10 cellular contexts compared by ENCODE assay signal in the genomic region with DNA sequence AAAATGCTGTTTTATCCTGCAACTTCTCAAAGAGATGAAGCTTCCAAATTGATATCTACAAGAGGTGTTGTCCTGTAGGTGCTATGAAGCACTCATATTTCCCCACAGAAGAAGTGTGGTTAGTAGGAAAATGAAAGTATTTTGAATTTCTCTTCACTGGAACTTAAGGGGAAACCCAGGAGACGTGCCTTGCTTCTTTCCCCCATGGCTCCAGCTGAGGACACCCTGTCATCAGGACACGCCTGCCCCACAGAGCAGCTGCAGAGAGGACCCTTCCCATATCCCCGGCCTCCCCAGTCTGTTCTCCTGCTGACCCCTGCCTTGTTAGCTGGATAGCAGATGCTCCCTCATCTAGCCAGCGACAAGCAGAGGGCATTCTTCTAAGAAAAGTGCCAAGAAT.
A peak's percentile ranks its signal among the peaks of the same experiment; 100 is the strongest.
DNase-seq lines count a peak whose midpoint lies in the region; ATAC-seq, FAIRE-seq and TF ChIP-seq lines count a peak whose summit lies in the region.
"Had no signal": no experiment of that assay in that cellular context is flagged by ENCODE, and none has a peak within 500 bp of the region (broad histone marks: within the 10 kb centered on the region; RNA-seq: fewer than 3 reads in every experiment).

No MANE protein-coding gene starts in this region.

- no peak overlapping the region for H3K4me3 ChIP-seq in endodermal cell (ENCODE audit: low read length)
- no peak overlapping the region for H3K4me3 ChIP-seq in right atrium auricular region
- H3K4me3 ChIP-seq in small intestine (ENCODE audit: low read depth in 1 of 2, low read length in 2 of 2): no peak overlapping the region

- H3K4me1 ChIP-seq in endodermal cell (ENCODE audit: control insufficient read depth, insufficient read depth, low read length) (no peaks in the 10 kb centered on the region), right atrium auricular region (no peaks in the 10 kb centered on the region), small intestine (ENCODE audit: control insufficient read depth in 2 of 2, insufficient read depth in 1 of 2, low read depth in 1 of 2, low read length in 1 of 2) (no peaks in the 10 kb centered on the region)

- H3K27ac Mint-ChIP-seq in endodermal cell: no peak overlapping the region

- H3K27me3 ChIP-seq in endodermal cell (ENCODE audit: control insufficient read depth, insufficient read depth, low read length, poor library complexity, severe bottlenecking) (no peaks in the 10 kb centered on the region), right atrium auricular region (no peaks in the 10 kb centered on the region), small intestine (ENCODE audit: control insufficient read depth in 2 of 2, insufficient read depth in 2 of 2, low read length in 2 of 2) (peaks cover 0 to 3% of the 10 kb centered on the region in 2 donors)

- peak; percentile 73 for DNase-seq in activated CD4-positive, alpha-beta T cell treated with anti-CD3 and anti-CD28 coated beads for 48 hours
- DNase-seq in stimulated activated CD4-positive, alpha-beta T cell treated with anti-CD3 and anti-CD28 coated beads, Interleukin-1b, Interleukin-23, amount 100 ng/mL, for 48 hours: peak; percentile 64
- no peak for DNase-seq in OCI-M1 (lab: John Stamatoyannopoulos, UW)
- no peak for DNase-seq in endodermal cell
- no peak for DNase-seq in right atrium auricular region (ENCODE audit: low spot score)
- DNase-seq in small intestine: no peak

- TF ChIP-seq CTCF in endodermal cell (conservative IDR thresholded peaks at IDR 0.05): no peak
- TF ChIP-seq CTCF in right atrium auricular region (IDR thresholded peaks at IDR 0.05): no peak

- no peaks in the 10 kb centered on the region for H3K9me3 ChIP-seq in endodermal cell (ENCODE audit: control insufficient read depth, low read length)
- no peaks in the 10 kb centered on the region for H3K9me3 ChIP-seq in right atrium auricular region
- no peaks in the 10 kb centered on the region for H3K9me3 ChIP-seq in small intestine (ENCODE audit: control insufficient read depth, low read depth)

- H3K9ac ChIP-seq in endodermal cell (ENCODE audit: extremely low read depth, low read length, poor library complexity, severe bottlenecking): no peak overlapping the region

- no peak overlapping the region for H3K27ac ChIP-seq in endodermal cell (ENCODE audit: low read depth, low read length)
- no peak overlapping the region for H3K27ac ChIP-seq in right atrium auricular region
- no peak overlapping the region for H3K27ac ChIP-seq in small intestine (ENCODE audit: low read depth in 1 of 2, low read length in 1 of 2)

- peaks cover 3% of the 10 kb centered on the region for H3K27me3 Mint-ChIP-seq in endodermal cell (ENCODE audit: insufficient read depth)

- peak; percentile 38 for ATAC-seq in GM18868 (IDR thresholded peaks at IDR 0.05; ENCODE audit: unreplicated experiment)
- peak; percentile 40 for ATAC-seq in HG02798 (IDR thresholded peaks at IDR 0.05; ENCODE audit: poor library complexity, unreplicated experiment)

- no peaks in the 10 kb centered on the region for H3K36me3 Mint-ChIP-seq in endodermal cell (ENCODE audit: low read depth)

- WGBS in endodermal cell (ENCODE audit: insufficient coverage in 1 of 2, insufficient read length in 1 of 2), 2 experiments: 93 to 95% methylated on average over 4 of the region's 4 CpGs
- WGBS in small intestine, 3 donors: 65 to 69% (median 67%) methylated on average over 4 of the region's 4 CpGs

- H3K9me3 Mint-ChIP-seq in endodermal cell: no peaks in the 10 kb centered on the region

- FAIRE-seq in small intestine (lab: Jason Lieb, UNC): no peak
- FAIRE-seq: G401.6, TTC549 had no signal

- H3K4me1 Mint-ChIP-seq in endodermal cell: no peaks in the 10 kb centered on the region

- H3K36me3 ChIP-seq in endodermal cell (ENCODE audit: control insufficient read depth, insufficient read depth, low read length) (no peaks in the 10 kb centered on the region), right atrium auricular region (no peaks in the 10 kb centered on the region), small intestine (ENCODE audit: control insufficient read depth in 2 of 2, insufficient read depth in 2 of 2, low read length in 2 of 2) (no peaks in the 10 kb centered on the region)

- H3K4me3 Mint-ChIP-seq in endodermal cell: no peak overlapping the region

Comparison
In these comparisons a context has a peak if more than half of its experiments do, and no peak if none do; other contexts are left out.
1. DNase-seq: peak in activated CD4-positive, alpha-beta T cell treated with anti-CD3 and anti-CD28 coated beads for 48 hours (single experiment) and stimulated activated CD4-positive, alpha-beta T cell treated with anti-CD3 and anti-CD28 coated beads, Interleukin-1b, Interleukin-23, amount 100 ng/mL, for 48 hours (single experiment); none in OCI-M1 (single experiment), endodermal cell (single experiment), right atrium auricular region (single experiment) and small intestine (single experiment).